ENCODE assay signal across 7 cellular contexts in genomic region chr3:185253133-185253532, GRCh38. TPM values are rescaled to one million over a fixed set of nuclear protein-coding genes. Genes with fewer than 3 reads are reported as not detected.
DNase-seq lines count a peak whose midpoint lies in the region; ATAC-seq and TF ChIP-seq lines count a peak whose summit lies in the region.
"Not testable (repeated sequence)": the region's sequence is repeated elsewhere in the genome, so short reads cannot be mapped to it uniquely, and the experiment has no call there.

No MANE protein-coding gene starts in this region.

- not testable (repeated sequence) for H3K27ac ChIP-seq in GM23338 (ENCODE audit: low read depth); PC-3 (ENCODE audit: low read length); colonic mucosa; heart right ventricle; lower lobe of right lung

- intact Hi-C loops in PC-3 (cut with micrococcal nuclease); colonic mucosa (cut with DNase I); heart right ventricle (cut with DNase I); lower lobe of right lung (cut with DNase I): not testable (repeated sequence)

- H3K9me3 ChIP-seq in PC-3 (ENCODE audit: low read length); colonic mucosa; lower lobe of right lung: not testable (repeated sequence)
- peaks cover 0 to 13% (median 0%) of the 10 kb centered on the region in 11 donors for H3K9me3 ChIP-seq in heart right ventricle

- POLR2A ChIA-PET in PC-3 (lab: Charles Lee; ENCODE audit: unreplicated experiment) = not testable (repeated sequence)

- peaks cover 16% of the 10 kb centered on the region; the same call in 2 of the 3 replicates for H3K9me3 Mint-ChIP-seq in GM23338
- peaks cover 13% of the 10 kb centered on the region for H3K9me3 Mint-ChIP-seq in activated T-cell treated with anti-CD3 and anti-CD28 coated beads, Interleukin-2, amount 50 U/mL, for 24 hours
- peaks cover 11% of the 10 kb centered on the region for H3K9me3 Mint-ChIP-seq in stimulated activated memory B cell treated with anti-CD40 and anti-IgM and Interleukin-4, amounts not matched to agents 10 μg/mL and 1 μg/mL and 100 μg/mL, for 72 hours

- H3K27me3 Mint-ChIP-seq in GM23338 (ENCODE audit: insufficient read depth, low read depth, poor library complexity); activated T-cell treated with anti-CD3 and anti-CD28 coated beads, Interleukin-2, amount 50 U/mL, for 24 hours: not testable (repeated sequence)
- peaks cover 27% of the 10 kb centered on the region for H3K27me3 Mint-ChIP-seq in stimulated activated memory B cell treated with anti-CD40 and anti-IgM and Interleukin-4, amounts not matched to agents 10 μg/mL and 1 μg/mL and 100 μg/mL, for 72 hours

- not testable (repeated sequence) for H3K27ac Mint-ChIP-seq in GM23338; activated T-cell treated with anti-CD3 and anti-CD28 coated beads, Interleukin-2, amount 50 U/mL, for 24 hours
- peak overlapping the region; percentile 65 for H3K27ac Mint-ChIP-seq in stimulated activated memory B cell treated with anti-CD40 and anti-IgM and Interleukin-4, amounts not matched to agents 10 μg/mL and 1 μg/mL and 100 μg/mL, for 72 hours

- CTCF ChIA-PET in PC-3 (lab: Charles Lee) = not testable (repeated sequence)

- H3K4me1 ChIP-seq in GM23338 (ENCODE audit: insufficient read depth) (peaks cover 16% of the 10 kb centered on the region), heart right ventricle (peaks cover 0 to 14% (median 0%) of the 10 kb centered on the region in 9 donors)
- not testable (repeated sequence) for H3K4me1 ChIP-seq in PC-3 (ENCODE audit: insufficient read depth, low read length); colonic mucosa; lower lobe of right lung

- not testable (repeated sequence) for H3K36me3 ChIP-seq in GM23338 (ENCODE audit: insufficient read depth); PC-3 (ENCODE audit: low read depth, low read length); colonic mucosa; heart right ventricle; lower lobe of right lung

- H3K36me3 Mint-ChIP-seq in GM23338 (ENCODE audit: low read depth) = peaks cover 12% of the 10 kb centered on the region; the same call in 2 of the 3 replicates
- H3K36me3 Mint-ChIP-seq in activated T-cell treated with anti-CD3 and anti-CD28 coated beads, Interleukin-2, amount 50 U/mL, for 24 hours (ENCODE audit: low read depth); stimulated activated memory B cell treated with anti-CD40 and anti-IgM and Interleukin-4, amounts not matched to agents 10 μg/mL and 1 μg/mL and 100 μg/mL, for 72 hours: not testable (repeated sequence)

- BruUV-seq in PC-3 (replicated peaks; lab: Mats Ljungman, UMichigan) = not testable (repeated sequence)

- ATAC-seq in GM23338; PC-3; heart right ventricle; lower lobe of right lung; stimulated activated memory B cell treated with anti-CD40 and anti-IgM and Interleukin-4, amounts not matched to agents 10 μg/mL and 1 μg/mL and 100 μg/mL, for 72 hours: not testable (repeated sequence)

- H4K20me1 ChIP-seq in GM23338 (replicated peaks; ENCODE audit: insufficient read depth); PC-3 (ENCODE audit: low read length): not testable (repeated sequence)

- H3F3A ChIP-seq in GM23338 (replicated peaks; ENCODE audit: low read depth); PC-3 (ENCODE audit: low read length, unreplicated experiment): not testable (repeated sequence)

- not testable (repeated sequence) for H2AFZ ChIP-seq in GM23338
- 0 out of 2 replicates have a peak overlapping the region, but pooled peaks have one; percentile 19 for H2AFZ ChIP-seq in PC-3 (ENCODE audit: low read length)

- WGBS in heart right ventricle, 2 donors = 82 to 84% methylated on average over 4 of the region's 4 CpGs

- not testable (repeated sequence) for H3K4me3 Mint-ChIP-seq in GM23338; stimulated activated memory B cell treated with anti-CD40 and anti-IgM and Interleukin-4, amounts not matched to agents 10 μg/mL and 1 μg/mL and 100 μg/mL, for 72 hours
- H3K4me3 Mint-ChIP-seq in activated T-cell treated with anti-CD3 and anti-CD28 coated beads, Interleukin-2, amount 50 U/mL, for 24 hours = peak overlapping the region; percentile 25

- H3K9me2 ChIP-seq in GM23338 (ENCODE audit: insufficient read depth); PC-3 (replicated peaks; ENCODE audit: low read length): not testable (repeated sequence)

- not testable (repeated sequence) for H3K4me3 ChIP-seq in GM23338
- H3K4me3 ChIP-seq in PC-3 (ENCODE audit: low read length) (peak overlapping the region; percentile 98; the same call in 1 of the 2 replicates), colonic mucosa (peak overlapping the region; percentile 42), heart right ventricle (peak overlapping the region in 9 of 10 donors; percentile 47 to 93 (median 71)), lower lobe of right lung (peak overlapping the region; percentile 70)

- H3K79me2 ChIP-seq in GM23338 (replicated peaks; ENCODE audit: insufficient read depth); PC-3 (ENCODE audit: low read length): not testable (repeated sequence)

- H3K9ac ChIP-seq in PC-3 (ENCODE audit: low read length); colonic mucosa (ENCODE audit: low read depth in 2 of 2, low read length in 2 of 2): not testable (repeated sequence)

- DNase-seq in GM23338 (ENCODE audit: low spot score); PC-3; activated T-cell treated with anti-CD3 and anti-CD28 coated beads, Interleukin-2, amount 50 U/mL, for 24 hours; colonic mucosa; heart right ventricle; lower lobe of right lung: not testable (repeated sequence)

- H3K4me2 ChIP-seq in GM23338 (0 out of 2 replicates have a peak overlapping the region, but pooled peaks have one; percentile 81), PC-3 (ENCODE audit: low read length) (peak overlapping the region; percentile 90)

- not testable (repeated sequence) for H3K4me1 Mint-ChIP-seq in GM23338; activated T-cell treated with anti-CD3 and anti-CD28 coated beads, Interleukin-2, amount 50 U/mL, for 24 hours (ENCODE audit: low read depth); stimulated activated memory B cell treated with anti-CD40 and anti-IgM and Interleukin-4, amounts not matched to agents 10 μg/mL and 1 μg/mL and 100 μg/mL, for 72 hours

- TF ChIP-seq CTCF in GM23338 (conservative IDR thresholded peaks at IDR 0.05; ENCODE audit: low read depth in 2 of 2); PC-3 (conservative IDR thresholded peaks at IDR 0.05; ENCODE audit: low read depth, low read length); colonic mucosa (IDR thresholded peaks at IDR 0.05); heart right ventricle (IDR thresholded peaks at IDR 0.05); lower lobe of right lung (IDR thresholded peaks at IDR 0.05): not testable (repeated sequence)

- H3K27me3 ChIP-seq in GM23338 (ENCODE audit: insufficient read depth); PC-3 (ENCODE audit: low read length); colonic mucosa; heart right ventricle; lower lobe of right lung (ENCODE audit: low read depth): not testable (repeated sequence)

RNA-seq across cellular contexts. Expression of gene EHHADH, which starts 0.7 kb away (rescaled TPM):
- 5.1 and 6.0 TPM in 2 replicates for total RNA-seq in GM23338 (2014; rRNA removed; shearing (Covaris generic))
- polyA plus RNA-seq in GM23338 (2016; fragmentation: Nextera tagmentation; extraction: Ambion mirVana) = 1.7 and 2.5 TPM in 2 replicates
- total RNA-seq in PC-3 (2014; rRNA removed) = 6.6 and 7.1 TPM in 2 replicates
- total RNA-seq in colonic mucosa = 10 to 100 TPM; 32.7 to 48.9 TPM
- total RNA-seq in heart right ventricle = 10 to 100 TPM; 15.0 to 31.0 (median 20.4) TPM
- polyA plus RNA-seq in heart right ventricle = 1 to 10 TPM; 3.8 to 4.4 TPM
- total RNA-seq in lower lobe of right lung = 11.5 TPM
